In the genomic region with DNA sequence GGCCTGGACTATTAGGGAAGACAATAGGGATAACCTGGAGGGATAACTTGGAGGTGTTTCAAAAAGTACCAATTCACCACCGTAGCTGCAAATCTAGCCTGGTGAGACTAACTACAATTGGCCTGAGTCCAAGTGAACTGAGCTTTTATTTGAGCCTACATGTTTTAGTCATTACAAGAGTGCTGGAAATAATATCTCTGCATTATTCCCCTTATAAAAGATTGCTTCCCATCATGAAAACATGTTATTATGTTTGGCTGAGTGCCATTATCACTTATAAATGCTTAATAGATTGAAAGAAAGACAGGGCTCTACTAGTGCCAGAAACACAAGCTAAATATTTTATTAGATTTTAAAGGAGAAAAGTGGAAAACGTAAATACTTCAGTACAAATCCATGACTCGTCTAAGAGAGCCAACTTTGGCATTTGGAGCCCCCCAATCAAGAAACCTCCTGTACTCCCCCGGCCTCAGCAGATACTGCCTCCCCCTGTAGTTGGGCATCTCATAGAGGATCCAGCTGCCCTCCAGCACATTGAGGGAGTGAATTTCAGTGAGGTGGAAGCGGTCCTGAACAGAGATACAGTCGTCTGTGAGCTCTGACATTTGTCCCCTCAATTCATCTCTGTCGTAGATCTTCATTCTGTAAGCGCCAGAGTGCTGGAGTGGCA, we compare ENCODE assay signal across 12 cellular contexts. TPM values are rescaled to one million over a fixed set of nuclear protein-coding genes. Genes with fewer than 3 reads are reported as not detected.
DNase-seq lines count a peak whose midpoint lies in the region; ATAC-seq, FAIRE-seq and TF ChIP-seq lines count a peak whose summit lies in the region.
"Had no signal": no experiment of that assay in that cellular context is flagged by ENCODE, and none has a peak within 500 bp of the region (broad histone marks: within the 10 kb centered on the region; RNA-seq: fewer than 3 reads in every experiment).

No MANE protein-coding gene starts in this region.

- H2BK20ac ChIP-seq in H1 (ENCODE audit: low read length), result peak overlapping the region; percentile 57; the same call in 1 of the 2 replicates

- H3K9me3 ChIP-seq in H1 (ENCODE audit: insufficient read depth in 2 of 2, low read depth in 1 of 2, low read length in 1 of 2), result no peaks in the 10 kb centered on the region; a peak in 1 of 4 replicates
- H3K9me3 ChIP-seq in small intestine (ENCODE audit: control insufficient read depth, low read depth), result no peaks in the 10 kb centered on the region
- H3K9me3 ChIP-seq: thyroid gland had no signal

- H4K5ac ChIP-seq in H1 (ENCODE audit: insufficient read length, low read depth, low read length), result no peak overlapping the region

- H4K8ac ChIP-seq in H1 (ENCODE audit: extremely low read depth, insufficient read depth, low read length), result no peak overlapping the region

- no peak overlapping the region for H2AFZ ChIP-seq in H1 (ENCODE audit: low read length)

- H4K20me1 ChIP-seq in H1 (replicated peaks in 1 of 2; ENCODE audit: control insufficient read depth in 1 of 2, insufficient read depth in 2 of 2, low read length in 2 of 2), result no peaks in the 10 kb centered on the region

- no peaks in the 10 kb centered on the region for H3K23me2 ChIP-seq in H1 (ENCODE audit: low read depth, low read length)

- no peak for TF ChIP-seq POLR2A in H1 (IDR thresholded peaks at IDR 0.05; ENCODE audit: control extremely low read depth in 1 of 2, low read depth in 2 of 2, low read length in 2 of 2)

- no peak for TF ChIP-seq CTCF in H1 (IDR thresholded peaks at IDR 0.05; ENCODE audit: control extremely low read depth in 1 of 3, insufficient read depth in 1 of 3, low read depth in 1 of 3, low read length in 3 of 3)

- TF ChIP-seq RAD21 in H1 (IDR thresholded peaks at IDR 0.05 in 1 of 2, conservative IDR thresholded peaks at IDR 0.05 in 1 of 2; ENCODE audit: low read depth in 2 of 2, low read length in 2 of 2), result no peak

- ATAC-seq in HG03460 (IDR thresholded peaks at IDR 0.05; ENCODE audit: unreplicated experiment), result no peak

- peak overlapping the region; percentile 72 for H2BK120ac ChIP-seq in H1 (replicated peaks; ENCODE audit: low read depth, low read length)

- H3K18ac ChIP-seq in H1 (ENCODE audit: extremely low read depth, low read length), result no peak overlapping the region

- no peak overlapping the region for H2BK15ac ChIP-seq in H1 (ENCODE audit: low read length)

- 84% methylated on average over 8 of the region's 8 CpGs; no CpG with 5 or more reads in 1 of the 2 experiments for WGBS in H1 (ENCODE audit: extremely low coverage in 1 of 2, insufficient coverage in 1 of 2, insufficient read length in 1 of 2, insufficient replicate concordance in 2 of 2, low coverage in 1 of 2, low lambda C conversion rate in 2 of 2, missing lambda C conversion rate in 1 of 2), 2 experiments
- WGBS in small intestine, 3 donors, result 39 to 45% (median 43%) methylated on average over 8 of the region's 8 CpGs

- no peak overlapping the region for H3K56ac ChIP-seq in H1 (replicated peaks; ENCODE audit: insufficient read length, low read depth, low read length)

- H4K91ac ChIP-seq in H1 (replicated peaks; ENCODE audit: insufficient read length, low read length), result peak overlapping the region; percentile 1

- H3K14ac ChIP-seq in H1 (ENCODE audit: insufficient read length), result no peak overlapping the region

- H3K27me3 ChIP-seq in H1 (replicated peaks in 1 of 4; ENCODE audit: control insufficient read depth in 3 of 4, extremely low read depth in 1 of 4, insufficient read depth in 3 of 4, low read length in 3 of 4) (no peaks in the 10 kb centered on the region; a peak in 1 of 7 replicates), small intestine (ENCODE audit: control insufficient read depth in 2 of 2, insufficient read depth in 2 of 2, low read length in 2 of 2) (no peaks in the 10 kb centered on the region)
- H3K27me3 ChIP-seq: thyroid gland had no signal

- H3K27ac ChIP-seq in H1 (ENCODE audit: low read depth, low read length) (no peak overlapping the region), small intestine (ENCODE audit: low read depth in 1 of 2, low read length in 1 of 2) (no peak overlapping the region)
- H3K27ac ChIP-seq: 22Rv1, thyroid gland had no signal

- no peaks in the 10 kb centered on the region for H3K79me2 ChIP-seq in H1 (ENCODE audit: control insufficient read depth in 1 of 2, insufficient read depth in 2 of 2, low read length in 2 of 2)

- POLR2A ChIA-PET in H1 (lab: Charles Lee; ENCODE audit: partially characterized antibody), result interaction anchor here (1.0 to 1.7 kb wide), 3 partner anchors 14 to 21 kb away, joined by 3 to 4 read pairs (median 4); a partner anchor contains a TSS

- no peak overlapping the region for H3K23ac ChIP-seq in H1 (ENCODE audit: insufficient read length)

- H2AK5ac ChIP-seq in H1 (ENCODE audit: low read depth, low read length), result 0 out of 2 replicates have a peak overlapping the region, but pooled peaks have one; percentile 34

- H3K4me3 ChIP-seq in H1 (ENCODE audit: extremely low read depth in 1 of 4, insufficient read depth in 2 of 4, low read depth in 3 of 4, low read length in 4 of 4), result no peak overlapping the region
- H3K4me3 ChIP-seq in small intestine (ENCODE audit: low read depth in 1 of 2, low read length in 2 of 2), result no peak overlapping the region
- H3K4me3 ChIP-seq: thyroid gland had no signal

- DNase-seq in DMS 273 (lab: John Stamatoyannopoulos, UW; ENCODE audit: unreplicated experiment), result peak; percentile 37
- DNase-seq in DMS 273 treated with DMSO at 0.1 percent for 48 hours (lab: John Stamatoyannopoulos, UW), result no peak
- DNase-seq in NCI-H2227 treated with DMSO at 0.1 percent for 48 hours (lab: John Stamatoyannopoulos, UW), result peak; percentile 99
- no peak for DNase-seq in H1 (ENCODE audit: low read depth in 1 of 2, low spot score in 2 of 2)
- DNase-seq in small intestine, result peak; percentile 38
- no peak for DNase-seq in amygdala (lab: John Stamatoyannopoulos, UW)
- no peak for DNase-seq in D341Med (ENCODE audit: low spot score)
- DNase-seq: thyroid gland had no signal

- H3K4ac ChIP-seq in H1 (replicated peaks; ENCODE audit: insufficient read length, low read depth, low read length), result no peak overlapping the region

- H3K4me1 ChIP-seq in H1 (replicated peaks in 1 of 4; ENCODE audit: control insufficient read depth in 3 of 4, insufficient read depth in 4 of 4, low read length in 3 of 4), result 0 out of 7 replicates have a peak, but pooled peaks cover 0 to 3% (median 0%) of the 10 kb centered on the region in 4 experiments
- H3K4me1 ChIP-seq in small intestine (ENCODE audit: control insufficient read depth in 2 of 2, insufficient read depth in 1 of 2, low read depth in 1 of 2, low read length in 1 of 2), result no peaks in the 10 kb centered on the region
- H3K4me1 ChIP-seq: thyroid gland had no signal

- H2BK5ac ChIP-seq in H1 (ENCODE audit: low read depth, low read length), result peak overlapping the region; percentile 67; the same call in 1 of the 2 replicates

- CTCF ChIA-PET in H1 (lab: Charles Lee; ENCODE audit: partially characterized antibody), result interaction anchor here (0.5 to 2.5 kb wide), 12 partner anchors 11 to 819 kb away, joined by 3 to 14 read pairs (median 4); a partner anchor contains a TSS

- no peak overlapping the region for H3K9ac ChIP-seq in H1 (replicated peaks in 1 of 4; ENCODE audit: extremely low read depth in 1 of 4, low read depth in 3 of 4, low read length in 3 of 4)

- no peaks in the 10 kb centered on the region for H3K79me1 ChIP-seq in H1 (ENCODE audit: low read depth, low read length)

- H3K4me2 ChIP-seq in H1 (ENCODE audit: insufficient read depth in 1 of 2, low read depth in 2 of 2, low read length in 2 of 2), result no peak overlapping the region

- TF ChIP-seq EP300 in H1 (IDR thresholded peaks at IDR 0.05; ENCODE audit: borderline replicate concordance in 1 of 2, low read depth in 2 of 2, low read length in 2 of 2), result no peak

- peak overlapping the region; percentile 65; the same call in 1 of the 2 replicates for H2BK12ac ChIP-seq in H1 (ENCODE audit: low read depth, low read length)

- H3K36me3 ChIP-seq in H1 (ENCODE audit: control insufficient read depth in 2 of 4, insufficient read depth in 4 of 4, low read length in 3 of 4), result no peaks in the 10 kb centered on the region
- no peaks in the 10 kb centered on the region for H3K36me3 ChIP-seq in small intestine (ENCODE audit: control insufficient read depth in 2 of 2, insufficient read depth in 2 of 2, low read length in 2 of 2)
- H3K36me3 ChIP-seq: thyroid gland had no signal

- FAIRE-seq in H1 (lab: Jason Lieb, UNC) (no peak), small intestine (lab: Jason Lieb, UNC) (no peak)

RNA-seq across cellular contexts. Expression of a gene that starts 3.6 kb away (rescaled TPM):
- total RNA-seq in H1 (2021; fragmentation: NEBNext Ultra II Directional; extraction: Animal tissue kit (Norgen Biotek cat#: 25700)), result not detected in 2 replicates
- polyA plus RNA-seq in H1 (2011; rRNA removed) (0.30 and 0.38 TPM in 2 replicates), small intestine (not detected)
- polyA plus RNA-seq in H1 (2011; cell fraction: cytosol; rRNA removed), result 0.21 TPM
- not detected for polyA plus RNA-seq in H1 (2011; cell fraction: nucleus; rRNA removed)
- polyA plus RNA-seq in H1 (2012, experiment 1 of 2), result 0.33 TPM in 1 of 4 replicates, not detected in the others
- polyA plus RNA-seq in H1 (2012, experiment 2 of 2), result not detected
- polyA plus RNA-seq in H1 (2013, experiment 1 of 2), result 0.22 TPM
- polyA plus RNA-seq in H1 (2013, experiment 2 of 2), result 0.77 TPM
- not detected in 2 replicates for polyA minus RNA-seq in H1 (2011; rRNA and poly(A)+ RNA removed)
- polyA minus RNA-seq in H1 (2011; cell fraction: cytosol; rRNA and poly(A)+ RNA removed), result not detected
- polyA minus RNA-seq in H1 (2011; cell fraction: nucleus; rRNA and poly(A)+ RNA removed), result not detected
- total RNA-seq: chondrocyte, lower leg skin, thyroid gland had no signal

RNA-seq across cellular contexts. Expression of a gene that starts 12.8 kb away (rescaled TPM):
- not detected in 2 replicates for total RNA-seq in H1 (2021; fragmentation: NEBNext Ultra II Directional; extraction: Animal tissue kit (Norgen Biotek cat#: 25700))
- polyA plus RNA-seq in H1 (2011; rRNA removed) (not detected in 2 replicates), small intestine (not detected)
- not detected for polyA plus RNA-seq in H1 (2011; cell fraction: cytosol; rRNA removed)
- polyA plus RNA-seq in H1 (2011; cell fraction: nucleus; rRNA removed), result not detected
- polyA plus RNA-seq in H1 (2012, experiment 1 of 2), result not detected in 4 replicates
- not detected for polyA plus RNA-seq in H1 (2012, experiment 2 of 2)
- not detected for polyA plus RNA-seq in H1 (2013, experiment 1 of 2)
- not detected for polyA plus RNA-seq in H1 (2013, experiment 2 of 2)
- polyA minus RNA-seq in H1 (2011; rRNA and poly(A)+ RNA removed), result not detected in 2 replicates
- not detected for polyA minus RNA-seq in H1 (2011; cell fraction: cytosol; rRNA and poly(A)+ RNA removed)
- polyA minus RNA-seq in H1 (2011; cell fraction: nucleus; rRNA and poly(A)+ RNA removed), result not detected
- total RNA-seq: chondrocyte, lower leg skin, thyroid gland had no signal

RNA-seq across cellular contexts. Expression of a gene that starts 18.1 kb away (rescaled TPM):
- total RNA-seq in H1 (2021; fragmentation: NEBNext Ultra II Directional; extraction: Animal tissue kit (Norgen Biotek cat#: 25700)), result 0.98 and 2.9 TPM in 2 replicates
- polyA plus RNA-seq in H1 (2011; rRNA removed) (6.0 and 7.1 TPM in 2 replicates), small intestine (under 1 TPM in 1 of 3 donors, not detected in 2; 0.15 TPM)
- polyA plus RNA-seq in H1 (2011; cell fraction: cytosol; rRNA removed), result 4.6 TPM
- 11.6 TPM for polyA plus RNA-seq in H1 (2011; cell fraction: nucleus; rRNA removed)
- polyA plus RNA-seq in H1 (2012, experiment 1 of 2), result 3.8 to 8.8 TPM (median 6.2 TPM) in 4 replicates
- 12.4 TPM for polyA plus RNA-seq in H1 (2012, experiment 2 of 2)
- 1.3 TPM for polyA plus RNA-seq in H1 (2013, experiment 1 of 2)
- 1.7 TPM for polyA plus RNA-seq in H1 (2013, experiment 2 of 2)
- 0.38 and 1.2 TPM in 2 replicates for polyA minus RNA-seq in H1 (2011; rRNA and poly(A)+ RNA removed)
- polyA minus RNA-seq in H1 (2011; cell fraction: cytosol; rRNA and poly(A)+ RNA removed), result not detected
- 1.6 TPM for polyA minus RNA-seq in H1 (2011; cell fraction: nucleus; rRNA and poly(A)+ RNA removed)
- total RNA-seq: chondrocyte, lower leg skin, thyroid gland had no signal

RNA-seq across cellular contexts. Expression of a gene that starts 21.0 kb away (rescaled TPM):
- total RNA-seq in H1 (2021; fragmentation: NEBNext Ultra II Directional; extraction: Animal tissue kit (Norgen Biotek cat#: 25700)), result not detected in 2 replicates
- polyA plus RNA-seq in H1 (2011; rRNA removed), result not detected in 2 replicates
- polyA plus RNA-seq in H1 (2011; cell fraction: cytosol; rRNA removed), result not detected
- not detected for polyA plus RNA-seq in H1 (2011; cell fraction: nucleus; rRNA removed)
- not detected in 4 replicates for polyA plus RNA-seq in H1 (2012, experiment 1 of 2)
- polyA plus RNA-seq in H1 (2012, experiment 2 of 2), result not detected
- 0.10 TPM for polyA plus RNA-seq in H1 (2013, experiment 1 of 2)
- polyA plus RNA-seq in H1 (2013, experiment 2 of 2), result not detected
- polyA minus RNA-seq in H1 (2011; rRNA and poly(A)+ RNA removed), result not detected in 2 replicates
- not detected for polyA minus RNA-seq in H1 (2011; cell fraction: cytosol; rRNA and poly(A)+ RNA removed)
- not detected for polyA minus RNA-seq in H1 (2011; cell fraction: nucleus; rRNA and poly(A)+ RNA removed)
- not detected for polyA plus RNA-seq in small intestine
- total RNA-seq: chondrocyte, lower leg skin, thyroid gland had no signal

RNA-seq across cellular contexts. Expression of a gene that starts 47.4 kb away (rescaled TPM):
- 1.1 and 1.3 TPM in 2 replicates for total RNA-seq in H1 (2021; fragmentation: NEBNext Ultra II Directional; extraction: Animal tissue kit (Norgen Biotek cat#: 25700))
- 0.41 and 0.97 TPM in 2 replicates for polyA plus RNA-seq in H1 (2011; rRNA removed)
- polyA plus RNA-seq in H1 (2011; cell fraction: cytosol; rRNA removed), result 1.0 TPM
- polyA plus RNA-seq in H1 (2011; cell fraction: nucleus; rRNA removed), result not detected
- 0.44 to 0.71 TPM (median 0.47 TPM) in 3 of 4 replicates, not detected in the other for polyA plus RNA-seq in H1 (2012, experiment 1 of 2)
- polyA plus RNA-seq in H1 (2012, experiment 2 of 2), result not detected
- 2.0 TPM for polyA plus RNA-seq in H1 (2013, experiment 1 of 2)
- polyA plus RNA-seq in H1 (2013, experiment 2 of 2), result 1.3 TPM
- polyA minus RNA-seq in H1 (2011; rRNA and poly(A)+ RNA removed), result 1.0 TPM in 1 of 2 replicates, not detected in the other
- polyA minus RNA-seq in H1 (2011; cell fraction: cytosol; rRNA and poly(A)+ RNA removed), result not detected
- not detected for polyA minus RNA-seq in H1 (2011; cell fraction: nucleus; rRNA and poly(A)+ RNA removed)
- polyA plus RNA-seq in small intestine, result under 1 TPM in 1 of 3 donors, not detected in 2; 0.46 TPM
- total RNA-seq: chondrocyte, lower leg skin, thyroid gland had no signal

Comparison
In these comparisons a context has a peak if more than half of its experiments do, and no peak if none do; other contexts are left out.
1. DNase-seq: peak in DMS 273 (single experiment), NCI-H2227 treated with DMSO at 0.1 percent for 48 hours (single experiment) and small intestine (single experiment); none in DMS 273 treated with DMSO at 0.1 percent for 48 hours (single experiment), H1 (0 of 2), amygdala (0 of 56) and D341Med (single experiment).